In the genomic region with DNA sequence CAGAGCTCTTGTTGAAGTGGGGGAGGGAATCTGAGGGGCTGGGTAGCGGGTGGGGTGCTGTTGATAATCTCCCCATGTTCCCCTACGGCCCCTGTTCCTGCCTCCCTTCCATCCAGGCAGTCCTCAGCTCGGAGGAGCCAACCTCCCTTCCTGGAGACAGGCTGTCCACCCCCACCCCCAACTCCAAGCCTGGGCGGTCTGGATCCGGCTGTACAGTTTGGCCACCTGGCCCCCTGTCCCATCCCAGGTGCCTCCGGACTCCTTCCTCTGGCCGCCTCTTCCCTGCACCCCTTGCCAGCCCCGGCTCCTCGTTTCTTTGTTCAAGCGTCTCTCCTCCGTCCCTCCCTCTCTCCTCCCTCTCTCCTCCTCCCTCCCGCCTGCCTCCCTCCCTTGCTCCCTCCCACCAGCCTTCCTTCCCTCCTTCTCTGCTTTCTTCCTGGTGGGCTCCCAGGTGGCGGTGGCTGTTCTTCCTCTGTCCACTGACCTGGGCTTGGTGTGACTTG, we compare ENCODE assay signal across 11 cellular contexts. TPM values are rescaled to one million over a fixed set of nuclear protein-coding genes. Genes with fewer than 3 reads are reported as not detected.
DNase-seq lines count a peak whose midpoint lies in the region; ATAC-seq and TF ChIP-seq lines count a peak whose summit lies in the region.
"Had no signal": no experiment of that assay in that cellular context is flagged by ENCODE, and none has a peak within 500 bp of the region (broad histone marks: within the 10 kb centered on the region; RNA-seq: fewer than 3 reads in every experiment).

No MANE protein-coding gene starts in this region.

- H3K36me3 ChIP-seq in GM23248 (ENCODE audit: low read depth): no peaks in the 10 kb centered on the region
- peaks cover 21% of the 10 kb centered on the region for H3K36me3 ChIP-seq in iPS-15b (ENCODE audit: control insufficient read depth, insufficient read depth, low read length)
- no peaks in the 10 kb centered on the region for H3K36me3 ChIP-seq in skeletal muscle satellite cell (ENCODE audit: insufficient read depth, low read length)

- ATAC-seq in GM18867 (IDR thresholded peaks at IDR 0.05; ENCODE audit: unreplicated experiment): no peak
- no peak for ATAC-seq in GM18502 (IDR thresholded peaks at IDR 0.05; ENCODE audit: poor library complexity, unreplicated experiment)

- H3F3A ChIP-seq in GM23248 (ENCODE audit: insufficient read depth): no peaks in the 10 kb centered on the region

- H3K4me1 Mint-ChIP-seq in activated T-helper 1 cell treated with anti-CD3 and anti-CD28 coated beads, Interleukin-12 subunit alpha, Interleukin-12 subunit beta, Interleukin-2, Interleukin-4 antibody, amounts not matched to agents 30 ng/mL and 10 ng/mL and 1 ng/mL, durations not matched to agents 14 hours and 24 hours and 36 hours (ENCODE audit: low read depth): no peaks in the 10 kb centered on the region

- no peaks in the 10 kb centered on the region for H3K9me3 ChIP-seq in GM23248 (ENCODE audit: low read depth)
- no peaks in the 10 kb centered on the region for H3K9me3 ChIP-seq in iPS-15b (ENCODE audit: control insufficient read depth, insufficient read depth, low read length)
- H3K9me3 ChIP-seq in skeletal muscle satellite cell (replicated peaks; ENCODE audit: low read length): no peaks in the 10 kb centered on the region

- POLR2A ChIA-PET in HEK293T (lab: Yijun Ruan, JAX): interaction anchor here (1.3 kb wide), 1 partner anchor 33 kb away, joined by 3 read pairs; no protein-coding TSS in a partner anchor

- H3K36me3 Mint-ChIP-seq in activated T-helper 1 cell treated with anti-CD3 and anti-CD28 coated beads, Interleukin-12 subunit alpha, Interleukin-12 subunit beta, Interleukin-2, Interleukin-4 antibody, amounts not matched to agents 30 ng/mL and 10 ng/mL and 1 ng/mL, durations not matched to agents 14 hours and 24 hours and 36 hours (ENCODE audit: low read depth): no peaks in the 10 kb centered on the region

- intact Hi-C loops in activated T-helper 1 cell treated with anti-CD3 and anti-CD28 coated beads, Interleukin-12 subunit alpha, Interleukin-12 subunit beta, Interleukin-2, Interleukin-4 antibody, amounts not matched to agents 30 ng/mL and 10 ng/mL and 1 ng/mL, durations not matched to agents 14 hours and 24 hours and 36 hours (cut with micrococcal nuclease): no loop called here

- peaks cover 8% of the 10 kb centered on the region for H3K27me3 ChIP-seq in GM23248 (replicated peaks; ENCODE audit: insufficient read depth)
- H3K27me3 ChIP-seq in iPS-15b (ENCODE audit: control insufficient read depth, insufficient read depth, low read length): peaks cover 18% of the 10 kb centered on the region
- H3K27me3 ChIP-seq in skeletal muscle satellite cell (ENCODE audit: control insufficient read depth, insufficient read depth, low read length): peaks cover 19% of the 10 kb centered on the region

- H3K27ac ChIP-seq in GM23248: no peak overlapping the region

- H3K4me2 ChIP-seq in GM23248 (ENCODE audit: unreplicated experiment) (peak overlapping the region; percentile 58), skeletal muscle satellite cell (ENCODE audit: low read length) (peak overlapping the region; percentile 92)

- in situ Hi-C loops in GM23248 (cut with MboI): no loop called here

- DNase-seq in GM23248: peak; percentile 42
- DNase-seq in activated T-helper 1 cell treated with anti-CD3 and anti-CD28 coated beads, Interleukin-12 subunit alpha, Interleukin-12 subunit beta, Interleukin-2, Interleukin-4 antibody, amounts not matched to agents 30 ng/mL and 10 ng/mL and 1 ng/mL, durations not matched to agents 14 hours and 24 hours and 36 hours (ENCODE audit: low spot score): no peak
- no peak for DNase-seq in HEK293T (ENCODE audit: extremely low spot score)
- DNase-seq in SIG-M5 treated with dmso at 0.1 percent for 504 hours (lab: John Stamatoyannopoulos, UW; ENCODE audit: unreplicated experiment): no peak
- DNase-seq: activated CD4-positive, alpha-beta memory T cell treated with anti-CD3 and anti-CD28 coated beads, Interleukin-2, amount 10 ng/mL, durations not matched to agents 7 days and 5 days; dorsolateral prefrontal cortex; NCI-H524 treated with DMSO at 0.1 percent for 48 hours had no signal

- H3K27me3 Mint-ChIP-seq in activated T-helper 1 cell treated with anti-CD3 and anti-CD28 coated beads, Interleukin-12 subunit alpha, Interleukin-12 subunit beta, Interleukin-2, Interleukin-4 antibody, amounts not matched to agents 30 ng/mL and 10 ng/mL and 1 ng/mL, durations not matched to agents 14 hours and 24 hours and 36 hours (ENCODE audit: insufficient read depth): peaks cover 43% of the 10 kb centered on the region

- H3K4me3 ChIP-seq in GM23248: peak overlapping the region; percentile 59
- peak overlapping the region; percentile 59 for H3K4me3 ChIP-seq in iPS-15b (ENCODE audit: low read depth, low read length)
- no peak overlapping the region for H3K4me3 ChIP-seq in skeletal muscle satellite cell (ENCODE audit: low read length)

- CTCF ChIA-PET in HEK293T (lab: Yijun Ruan, JAX): interaction anchor here (0.6 to 1.2 kb wide), 3 partner anchors 32 to 69 kb away, joined by 3 to 4 read pairs (median 3); no protein-coding TSS in a partner anchor

- H3K4me3 Mint-ChIP-seq in activated T-helper 1 cell treated with anti-CD3 and anti-CD28 coated beads, Interleukin-12 subunit alpha, Interleukin-12 subunit beta, Interleukin-2, Interleukin-4 antibody, amounts not matched to agents 30 ng/mL and 10 ng/mL and 1 ng/mL, durations not matched to agents 14 hours and 24 hours and 36 hours: peak overlapping the region; percentile 56
- H3K4me3 Mint-ChIP-seq: activated CD4-positive, alpha-beta memory T cell treated with anti-CD3 and anti-CD28 coated beads, Interleukin-2, amount 10 ng/mL, durations not matched to agents 7 days and 5 days had no signal

- peak overlapping the region; percentile 46; the same call in 1 of the 2 replicates for H3K9ac ChIP-seq in GM23248
- H3K9ac ChIP-seq in iPS-15b (ENCODE audit: low read depth, low read length): peak overlapping the region; percentile 32
- no peak overlapping the region for H3K9ac ChIP-seq in skeletal muscle satellite cell (ENCODE audit: low read depth, low read length)

- H3K4me1 ChIP-seq in GM23248 (ENCODE audit: insufficient read depth): no peaks in the 10 kb centered on the region; the same call in 1 of the 2 replicates
- H3K4me1 ChIP-seq in iPS-15b (ENCODE audit: control insufficient read depth, insufficient read depth, low read length): peaks cover 9% of the 10 kb centered on the region
- peaks cover 22% of the 10 kb centered on the region for H3K4me1 ChIP-seq in skeletal muscle satellite cell (ENCODE audit: control insufficient read depth, insufficient read depth, low read length)

- H3K79me2 ChIP-seq in GM23248 (ENCODE audit: insufficient read depth): no peaks in the 10 kb centered on the region

- H3K9me3 Mint-ChIP-seq in activated T-helper 1 cell treated with anti-CD3 and anti-CD28 coated beads, Interleukin-12 subunit alpha, Interleukin-12 subunit beta, Interleukin-2, Interleukin-4 antibody, amounts not matched to agents 30 ng/mL and 10 ng/mL and 1 ng/mL, durations not matched to agents 14 hours and 24 hours and 36 hours: no peaks in the 10 kb centered on the region
- H3K9me3 Mint-ChIP-seq: activated CD4-positive, alpha-beta memory T cell treated with anti-CD3 and anti-CD28 coated beads, Interleukin-2, amount 10 ng/mL, durations not matched to agents 7 days and 5 days had no signal

- H4K20me1 ChIP-seq in GM23248 (ENCODE audit: insufficient read depth): no peaks in the 10 kb centered on the region

- H3K9me2 ChIP-seq in GM23248 (ENCODE audit: insufficient read depth): no peaks in the 10 kb centered on the region

- peak overlapping the region; percentile 52 for H2AFZ ChIP-seq in GM23248

- no peak overlapping the region for H3K27ac Mint-ChIP-seq in activated T-helper 1 cell treated with anti-CD3 and anti-CD28 coated beads, Interleukin-12 subunit alpha, Interleukin-12 subunit beta, Interleukin-2, Interleukin-4 antibody, amounts not matched to agents 30 ng/mL and 10 ng/mL and 1 ng/mL, durations not matched to agents 14 hours and 24 hours and 36 hours
- H3K27ac Mint-ChIP-seq: activated CD4-positive, alpha-beta memory T cell treated with anti-CD3 and anti-CD28 coated beads, Interleukin-2, amount 10 ng/mL, durations not matched to agents 7 days and 5 days had no signal

- WGBS in GM23248 (ENCODE audit: low coverage in 1 of 2, low lambda C conversion rate in 2 of 2, missing lambda C conversion rate in 2 of 2), 2 experiments: 0 to 9% methylated on average over 1 to 13 of the region's 13 CpGs

TF ChIP-seq in HEK293T, 16 proteins besides CTCF, POLR2A, EP300 and RAD21 (continues in another document):
- TF ChIP-seq TARDBP (IDR thresholded peaks at IDR 0.05) (no peak), ELF4 (IDR thresholded peaks at IDR 0.05) (no peak), NFRKB (IDR thresholded peaks at IDR 0.05) (no peak), CTBP1 (IDR thresholded peaks at IDR 0.05; ENCODE audit: borderline replicate concordance) (no peak), FOXK2 (IDR thresholded peaks at IDR 0.05) (no peak), HDGF (IDR thresholded peaks at IDR 0.05; ENCODE audit: borderline replicate concordance) (no peak), ZNF384 (IDR thresholded peaks at IDR 0.05) (no peak), SP1 (IDR thresholded peaks at IDR 0.05) (no peak), FOXA1 (IDR thresholded peaks at IDR 0.05) (no peak), ARNT (IDR thresholded peaks at IDR 0.05) (no peak)

RNA-seq across cellular contexts. Expression of gene SEMA3F, which starts 1.9 kb away (rescaled TPM):
- 3.2 and 3.5 TPM in 2 replicates for total RNA-seq in GM23248 (2014; rRNA removed; shearing (Covaris generic))
- 0.25 and 0.54 TPM in 2 replicates for polyA plus RNA-seq in GM23248 (2016; fragmentation: Nextera tagmentation; extraction: Ambion mirVana)
- 0.21 and 0.42 TPM in 2 replicates for total RNA-seq in activated T-helper 1 cell treated with anti-CD3 and anti-CD28 coated beads, Interleukin-12 subunit alpha, Interleukin-12 subunit beta, Interleukin-2, Interleukin-4 antibody, amounts not matched to agents 30 ng/mL and 10 ng/mL and 1 ng/mL, durations not matched to agents 14 hours and 24 hours and 36 hours
- total RNA-seq in skeletal muscle satellite cell (2012; rRNA removed): 2.2 and 3.0 TPM in 2 replicates

RNA-seq across cellular contexts. Expression of gene GNAT1, which starts 34.4 kb away (rescaled TPM):
- not detected in 2 replicates for total RNA-seq in GM23248 (2014; rRNA removed; shearing (Covaris generic))
- polyA plus RNA-seq in GM23248 (2016; fragmentation: Nextera tagmentation; extraction: Ambion mirVana): not detected in 2 replicates
- total RNA-seq in activated T-helper 1 cell treated with anti-CD3 and anti-CD28 coated beads, Interleukin-12 subunit alpha, Interleukin-12 subunit beta, Interleukin-2, Interleukin-4 antibody, amounts not matched to agents 30 ng/mL and 10 ng/mL and 1 ng/mL, durations not matched to agents 14 hours and 24 hours and 36 hours: not detected in 2 replicates
- not detected in 2 replicates for total RNA-seq in skeletal muscle satellite cell (2012; rRNA removed)
- total RNA-seq: activated CD4-positive, alpha-beta memory T cell treated with anti-CD3 and anti-CD28 coated beads, Interleukin-2, amount 10 ng/mL, durations not matched to agents 7 days and 5 days had no signal

RNA-seq across cellular contexts. Expression of gene SLC38A3, which starts 48.0 kb away (rescaled TPM):
- under 0.01 TPM in 1 of 2 replicates, not detected in the other for total RNA-seq in GM23248 (2014; rRNA removed; shearing (Covaris generic))
- 0.36 and 0.93 TPM in 2 replicates for polyA plus RNA-seq in GM23248 (2016; fragmentation: Nextera tagmentation; extraction: Ambion mirVana)
- not detected in 2 replicates for total RNA-seq in activated T-helper 1 cell treated with anti-CD3 and anti-CD28 coated beads, Interleukin-12 subunit alpha, Interleukin-12 subunit beta, Interleukin-2, Interleukin-4 antibody, amounts not matched to agents 30 ng/mL and 10 ng/mL and 1 ng/mL, durations not matched to agents 14 hours and 24 hours and 36 hours
- not detected in 2 replicates for total RNA-seq in skeletal muscle satellite cell (2012; rRNA removed)
- total RNA-seq: activated CD4-positive, alpha-beta memory T cell treated with anti-CD3 and anti-CD28 coated beads, Interleukin-2, amount 10 ng/mL, durations not matched to agents 7 days and 5 days had no signal
